ENCODE assay signal across 8 cellular contexts in the genomic region with DNA sequence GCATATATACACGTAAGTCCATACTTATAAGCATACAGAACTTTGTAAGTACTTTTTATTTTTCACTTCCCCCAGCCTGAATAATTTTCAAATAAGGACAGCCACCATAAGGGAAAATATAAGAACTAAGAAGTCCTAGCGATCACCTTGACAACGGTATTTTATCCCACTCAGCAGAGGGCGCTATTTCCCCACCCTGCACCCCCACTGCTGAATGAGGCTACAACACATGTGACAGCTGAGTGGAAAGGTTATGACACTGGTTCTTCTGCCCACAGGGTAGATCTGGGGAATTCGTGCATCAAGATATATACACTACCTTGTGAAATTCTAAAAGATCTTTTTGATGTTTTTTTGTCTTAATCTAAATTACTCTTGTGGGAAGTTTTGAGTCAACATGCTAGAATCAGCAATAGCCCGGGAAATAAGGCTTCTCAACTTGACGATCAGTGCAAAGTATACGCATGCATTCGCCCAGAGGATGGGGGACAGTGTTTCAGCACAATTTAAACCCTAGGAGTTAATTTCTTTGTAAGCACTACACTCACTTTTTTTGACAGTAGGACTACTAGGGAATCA.
DNase-seq lines count a peak whose midpoint lies in the region; ATAC-seq and TF ChIP-seq lines count a peak whose summit lies in the region.

No MANE protein-coding gene starts in this region.

- H3K27ac ChIP-seq in esophagus squamous epithelium = no peak overlapping the region

- H3K4me1 Mint-ChIP-seq in osteocyte (ENCODE audit: unreplicated experiment) = no peaks in the 10 kb centered on the region

- TF ChIP-seq POLR2A in esophagus squamous epithelium (IDR thresholded peaks at IDR 0.05) = no peak

- H3K9me3 Mint-ChIP-seq in osteocyte (ENCODE audit: unreplicated experiment) = no peaks in the 10 kb centered on the region

- H3K36me3 Mint-ChIP-seq in osteocyte (ENCODE audit: unreplicated experiment) = no peaks in the 10 kb centered on the region

- intact Hi-C loops in esophagus squamous epithelium (cut with DNase I) = loop anchor here (10.0 kb wide), 1 partner anchor 148 kb away; the partner anchor contains the start of gene CORIN

- H3K4me3 ChIP-seq in esophagus squamous epithelium = no peak overlapping the region

- WGBS in esophagus squamous epithelium, 2 donors = 45 to 49% methylated on average over 7 to 9 of the region's 9 CpGs

- peak; percentile 81 for ATAC-seq in HG02798 (IDR thresholded peaks at IDR 0.05; ENCODE audit: poor library complexity, unreplicated experiment)

- no peaks in the 10 kb centered on the region for H3K4me1 ChIP-seq in esophagus squamous epithelium

- no peaks in the 10 kb centered on the region for H3K36me3 ChIP-seq in esophagus squamous epithelium

- H3K27ac Mint-ChIP-seq in osteocyte (ENCODE audit: unreplicated experiment) = no peak overlapping the region

- H3K27me3 Mint-ChIP-seq in osteocyte (ENCODE audit: unreplicated experiment) = peaks cover 51% of the 10 kb centered on the region

- no peak overlapping the region for H3K4me3 Mint-ChIP-seq in osteocyte (ENCODE audit: unreplicated experiment)

- no peaks in the 10 kb centered on the region for H3K9me3 ChIP-seq in esophagus squamous epithelium

- TF ChIP-seq CTCF in esophagus squamous epithelium (IDR thresholded peaks at IDR 0.05) (peak; percentile 23 to 63 (median 43)), osteocyte (IDR thresholded peaks at IDR 0.05) (peak; percentile 66)

- DNase-seq in NCI-H2081 (lab: John Stamatoyannopoulos, UW) (peak; percentile 9 to 37), NCI-H2081 treated with DMSO at 0.1 percent for 48 hours (lab: John Stamatoyannopoulos, UW) (no peak), NCI-H82 (lab: John Stamatoyannopoulos, UW) (peak; percentile 70), esophagus squamous epithelium (lab: John Stamatoyannopoulos, UW) (no peak), osteocyte (ENCODE audit: extremely low spot score, unreplicated experiment) (no peak), superior temporal gyrus (ENCODE audit: extremely low spot score) (no peak)
- DNase-seq in activated CD8-positive, alpha-beta memory T cell treated with anti-CD3 and anti-CD28 coated beads for 48 hours (ENCODE audit: low read depth in 2 of 3, low spot score in 2 of 3) = peak; percentile 23 to 50 (median 28)

- H3K27me3 ChIP-seq in esophagus squamous epithelium = no peaks in the 10 kb centered on the region

Comparison
In these comparisons a context has a peak if more than half of its experiments do, and no peak if none do; other contexts are left out.
1. DNase-seq: peak in NCI-H2081 (2 of 2), NCI-H82 (single experiment) and activated CD8-positive, alpha-beta memory T cell treated with anti-CD3 and anti-CD28 coated beads for 48 hours (3 of 3); none in NCI-H2081 treated with DMSO at 0.1 percent for 48 hours (single experiment), esophagus squamous epithelium (single experiment), osteocyte (single experiment) and superior temporal gyrus (single experiment).